1 cellular context compared by ENCODE assay signal in the genomic region with DNA sequence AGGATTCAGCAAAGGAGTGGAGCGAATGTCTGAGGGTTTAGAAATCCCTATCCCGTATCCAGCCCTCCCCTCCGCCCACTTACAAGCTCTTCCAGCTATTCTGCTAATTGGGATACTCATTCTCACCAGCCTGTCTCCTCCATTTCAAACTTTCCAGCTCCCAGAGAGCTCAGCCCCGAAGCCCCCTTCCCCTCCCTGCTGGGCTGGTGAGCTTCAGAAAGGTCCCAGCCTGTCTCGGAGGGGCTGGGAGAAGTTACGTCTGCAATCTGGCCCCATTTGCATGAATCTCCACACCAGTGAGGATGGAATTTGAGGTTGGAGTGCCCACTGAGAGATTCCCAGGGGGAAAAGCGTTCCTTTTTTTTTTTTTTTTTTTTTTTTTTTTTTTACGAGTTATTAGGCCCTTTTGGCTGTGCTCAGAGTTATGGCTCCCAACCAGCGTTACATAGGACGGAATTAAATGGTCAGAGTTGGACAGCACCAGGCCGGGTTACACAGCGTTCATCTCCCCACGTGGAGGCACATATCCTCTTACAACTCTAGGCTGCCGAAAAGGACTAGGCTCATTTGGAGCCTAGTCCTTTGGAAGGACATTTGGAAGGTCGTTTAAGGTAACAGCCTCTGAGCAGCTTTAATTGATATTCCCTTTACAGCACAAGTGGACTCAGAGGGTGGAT.
A peak's percentile ranks its signal among the peaks of the same experiment; 100 is the strongest.
TF ChIP-seq lines count a peak whose summit lies in the region.

No MANE protein-coding gene starts in this region.

TF ChIP-seq in HEK293T, 16 proteins besides CTCF, POLR2A, EP300 and RAD21:
- TF ChIP-seq HDGF (IDR thresholded peaks at IDR 0.05; ENCODE audit: borderline replicate concordance) = no peak
- TF ChIP-seq ZNF384 (IDR thresholded peaks at IDR 0.05) = peak; percentile 67
